In the genomic region with DNA sequence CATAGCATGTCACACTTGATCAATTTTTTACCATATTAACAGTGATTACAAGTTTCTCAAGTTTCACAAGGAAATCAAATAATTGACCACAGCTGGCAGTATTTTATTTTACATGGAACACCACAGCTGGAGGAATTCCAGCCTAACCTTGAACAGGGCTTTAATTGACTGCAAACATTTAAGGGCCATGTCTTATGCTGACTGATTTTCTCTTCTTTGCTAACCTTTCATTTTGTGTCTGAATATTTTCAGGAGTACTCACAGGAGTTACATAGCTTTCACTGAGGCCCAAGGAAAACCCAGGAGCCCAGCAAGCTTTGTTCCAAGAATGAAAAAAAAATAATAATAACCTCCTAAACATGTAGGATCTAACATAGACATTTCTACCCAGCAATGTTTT, we compare ENCODE assay signal across 28 cellular contexts. TPM values are rescaled to one million over a fixed set of nuclear protein-coding genes. Genes with fewer than 3 reads are reported as not detected.
DNase-seq lines count a peak whose midpoint lies in the region; ATAC-seq, FAIRE-seq and TF ChIP-seq lines count a peak whose summit lies in the region.
"Had no signal": no experiment of that assay in that cellular context is flagged by ENCODE, and none has a peak within 500 bp of the region (broad histone marks: within the 10 kb centered on the region; RNA-seq: fewer than 3 reads in every experiment).

No MANE protein-coding gene starts in this region.

- intact Hi-C loops in A673 (cut with micrococcal nuclease; ENCODE audit: unreplicated experiment): no loop called here

- no peak for TF ChIP-seq POLR2A in GM12892 (IDR thresholded peaks at IDR 0.05; ENCODE audit: low read depth, low read length)

- peak overlapping the region; percentile 31 for H3K27ac Mint-ChIP-seq in neural crest cell (ENCODE audit: unreplicated experiment)
- H3K27ac Mint-ChIP-seq: activated B cell treated with CpG ODN at 0.5 μM for 24 hours; activated naive CD8-positive, alpha-beta T cell treated with anti-CD3 and anti-CD28 coated beads for 36 hours; dendritic cell treated with granulocyte-macrophage colony-stimulating factor and Interleukin-4, amounts not matched to agents 40 ng/mL and 50 ng/mL, for 4 days; nephron progenitor cell; stimulated activated memory B cell treated with anti-CD40 and anti-IgM and Interleukin-4, amounts not matched to agents 10 μg/mL and 1 μg/mL and 100 μg/mL, for 72 hours had no signal

- FAIRE-seq in GM12892 (lab: Jason Lieb, UNC): no peak
- FAIRE-seq: keratinocyte, small intestine had no signal

- H3K4me3 Mint-ChIP-seq in neural crest cell: no peak overlapping the region
- H3K4me3 Mint-ChIP-seq: activated B cell treated with CpG ODN at 0.5 μM for 24 hours; activated naive CD8-positive, alpha-beta T cell treated with anti-CD3 and anti-CD28 coated beads for 36 hours; dendritic cell treated with granulocyte-macrophage colony-stimulating factor and Interleukin-4, amounts not matched to agents 40 ng/mL and 50 ng/mL, for 4 days; nephron progenitor cell; stimulated activated memory B cell treated with anti-CD40 and anti-IgM and Interleukin-4, amounts not matched to agents 10 μg/mL and 1 μg/mL and 100 μg/mL, for 72 hours had no signal

- no peak overlapping the region for H3K4me3 ChIP-seq in A673 (ENCODE audit: low read depth, low read length, poor library complexity, severe bottlenecking)
- H3K4me3 ChIP-seq: BLaER1, MG63, mucosa of descending colon had no signal

- H3K27me3 ChIP-seq in A673 (replicated peaks; ENCODE audit: insufficient read depth, low read depth, low read length, poor library complexity): no peaks in the 10 kb centered on the region
- H3K27me3 ChIP-seq: BLaER1 had no signal

- POLR2A ChIA-PET in A673 (lab: Charles Lee; ENCODE audit: low non-redundant PET): interaction anchor here (0.6 kb wide), 1 partner anchor 20 kb away, joined by 3 read pairs; no protein-coding TSS in a partner anchor

- ATAC-seq in GM18511 (IDR thresholded peaks at IDR 0.05; ENCODE audit: unreplicated experiment): no peak
- ATAC-seq: HCT116; mucosa of descending colon; stimulated activated memory B cell treated with anti-CD40 and anti-IgM and Interleukin-4, amounts not matched to agents 10 μg/mL and 1 μg/mL and 100 μg/mL, for 72 hours had no signal

- no TSS peak for BruUV-seq in A673 (replicated peaks; lab: Mats Ljungman, UMichigan)

- no peaks in the 10 kb centered on the region for H3K27me3 Mint-ChIP-seq in neural crest cell (ENCODE audit: low read depth)
- H3K27me3 Mint-ChIP-seq: dendritic cell treated with granulocyte-macrophage colony-stimulating factor and Interleukin-4, amounts not matched to agents 40 ng/mL and 50 ng/mL, for 4 days had no signal

- no peak overlapping the region for H3K27ac ChIP-seq in A673 (ENCODE audit: low read depth, low read length, poor library complexity, severe bottlenecking)
- H3K27ac ChIP-seq: BLaER1 had no signal

- DNase-seq in A673 (ENCODE audit: low spot score) (peak; percentile 52), NCI-H69 (lab: John Stamatoyannopoulos, UW) (peak; percentile 54), dedifferentiated amniotic fluid mesenchymal stem cell (ENCODE audit: extremely low spot score) (peak; percentile 28), neural crest cell (ENCODE audit: low read depth, low spot score) (no peak), GM12892 (ENCODE audit: insufficient read length) (no peak), D341Med (ENCODE audit: low spot score) (no peak), ecto neural progenitor cell (ENCODE audit: low spot score) (no peak)
- DNase-seq: activated B cell treated with CpG ODN at 0.5 μM for 24 hours; activated CD4-positive, alpha-beta T cell treated with anti-CD3 and anti-CD28 coated beads, Interleukin-2, amount 50 U/mL, for 4 hours; activated effector memory CD4-positive, alpha-beta T cell treated with Interleukin-2 at 50 U/mL for 16 hours; activated naive CD8-positive, alpha-beta T cell treated with anti-CD3 and anti-CD28 coated beads for 36 hours; MG63; mucosa of descending colon; NCI-H1417 treated with DMSO at 0.1 percent for 48 hours; NCI-H2107; nephron progenitor cell; SHP77; small intestine had no signal

- no peak for TF ChIP-seq CTCF in A673 (conservative IDR thresholded peaks at IDR 0.05; ENCODE audit: low read depth, low read length)
- no peak for TF ChIP-seq CTCF in neural crest cell (conservative IDR thresholded peaks at IDR 0.05)

- no peaks in the 10 kb centered on the region for H3K36me3 Mint-ChIP-seq in neural crest cell (ENCODE audit: low read depth)
- H3K36me3 Mint-ChIP-seq: activated naive CD8-positive, alpha-beta T cell treated with anti-CD3 and anti-CD28 coated beads for 36 hours; stimulated activated memory B cell treated with anti-CD40 and anti-IgM and Interleukin-4, amounts not matched to agents 10 μg/mL and 1 μg/mL and 100 μg/mL, for 72 hours had no signal

- CTCF ChIA-PET in A673 (lab: Charles Lee): no interaction called here

- H3K36me3 ChIP-seq in A673 (ENCODE audit: insufficient read depth, low read length, poor library complexity, severe bottlenecking): no peaks in the 10 kb centered on the region
- H3K36me3 ChIP-seq: BLaER1, MG63 had no signal

- peaks cover 52% of the 10 kb centered on the region for H3K4me1 Mint-ChIP-seq in neural crest cell
- H3K4me1 Mint-ChIP-seq: activated B cell treated with CpG ODN at 0.5 μM for 24 hours; activated naive CD8-positive, alpha-beta T cell treated with anti-CD3 and anti-CD28 coated beads for 36 hours; stimulated activated memory B cell treated with anti-CD40 and anti-IgM and Interleukin-4, amounts not matched to agents 10 μg/mL and 1 μg/mL and 100 μg/mL, for 72 hours had no signal

- no peaks in the 10 kb centered on the region for H3K9me3 ChIP-seq in A673 (ENCODE audit: low read depth, low read length, poor library complexity, severe bottlenecking)
- H3K9me3 ChIP-seq: BLaER1, MG63, mucosa of descending colon had no signal

- no peaks in the 10 kb centered on the region for H3K9me3 Mint-ChIP-seq in neural crest cell
- H3K9me3 Mint-ChIP-seq: activated B cell treated with CpG ODN at 0.5 μM for 24 hours; activated naive CD8-positive, alpha-beta T cell treated with anti-CD3 and anti-CD28 coated beads for 36 hours; dendritic cell treated with granulocyte-macrophage colony-stimulating factor and Interleukin-4, amounts not matched to agents 40 ng/mL and 50 ng/mL, for 4 days; nephron progenitor cell; stimulated activated memory B cell treated with anti-CD40 and anti-IgM and Interleukin-4, amounts not matched to agents 10 μg/mL and 1 μg/mL and 100 μg/mL, for 72 hours had no signal

- peaks cover 30% of the 10 kb centered on the region for H3K4me1 ChIP-seq in A673 (ENCODE audit: insufficient read depth, low read length, poor library complexity, severe bottlenecking)
- H3K4me1 ChIP-seq: BLaER1 had no signal

RNA-seq across cellular contexts. Expression of a gene that starts 49.6 kb away (rescaled TPM):
- total RNA-seq in A673 (2021) (1.8 and 3.6 TPM in 2 replicates), neural crest cell (32.9 and 33.4 TPM in 2 replicates)
- polyA plus RNA-seq in GM12892 (2012; ENCODE audit: missing spikeins): not detected
- total RNA-seq: activated B cell treated with CpG ODN at 0.5 μM for 24 hours; activated naive CD8-positive, alpha-beta T cell treated with anti-CD3 and anti-CD28 coated beads for 36 hours; Daoy; glomerular endothelial cell; NCI-H460; pulmonary artery endothelial cell had no signal

Comparison
In these comparisons a context has a peak if more than half of its experiments do, and no peak if none do; other contexts are left out.
1. DNase-seq: peak in A673 (single experiment), NCI-H69 (single experiment) and dedifferentiated amniotic fluid mesenchymal stem cell (single experiment); none in neural crest cell (single experiment), GM12892 (single experiment), D341Med (single experiment) and ecto neural progenitor cell (single experiment).